Comparison of ENCODE assay signal across 1 cellular context in genomic region chr11:94544582-94544831, GRCh38.
TF ChIP-seq lines count a peak whose summit lies in the region.

No MANE protein-coding gene starts in this region.

TF ChIP-seq in WTC11, 78 proteins besides CTCF, POLR2A, EP300 and RAD21 (continued from another document):
- TF ChIP-seq, protein P1, sequence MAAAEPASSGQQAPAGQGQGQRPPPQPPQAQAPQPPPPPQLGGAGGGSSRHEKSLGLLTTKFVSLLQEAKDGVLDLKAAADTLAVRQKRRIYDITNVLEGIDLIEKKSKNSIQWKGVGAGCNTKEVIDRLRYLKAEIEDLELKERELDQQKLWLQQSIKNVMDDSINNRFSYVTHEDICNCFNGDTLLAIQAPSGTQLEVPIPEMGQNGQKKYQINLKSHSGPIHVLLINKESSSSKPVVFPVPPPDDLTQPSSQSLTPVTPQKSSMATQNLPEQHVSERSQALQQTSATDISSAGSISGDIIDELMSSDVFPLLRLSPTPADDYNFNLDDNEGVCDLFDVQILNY (CRISPR knock-in tag; IDR thresholded peaks at IDR 0.05) = no peak
- no peak for TF ChIP-seq ATF3 (CRISPR knock-in tag; conservative IDR thresholded peaks at IDR 0.05)
- TF ChIP-seq, protein P2, sequence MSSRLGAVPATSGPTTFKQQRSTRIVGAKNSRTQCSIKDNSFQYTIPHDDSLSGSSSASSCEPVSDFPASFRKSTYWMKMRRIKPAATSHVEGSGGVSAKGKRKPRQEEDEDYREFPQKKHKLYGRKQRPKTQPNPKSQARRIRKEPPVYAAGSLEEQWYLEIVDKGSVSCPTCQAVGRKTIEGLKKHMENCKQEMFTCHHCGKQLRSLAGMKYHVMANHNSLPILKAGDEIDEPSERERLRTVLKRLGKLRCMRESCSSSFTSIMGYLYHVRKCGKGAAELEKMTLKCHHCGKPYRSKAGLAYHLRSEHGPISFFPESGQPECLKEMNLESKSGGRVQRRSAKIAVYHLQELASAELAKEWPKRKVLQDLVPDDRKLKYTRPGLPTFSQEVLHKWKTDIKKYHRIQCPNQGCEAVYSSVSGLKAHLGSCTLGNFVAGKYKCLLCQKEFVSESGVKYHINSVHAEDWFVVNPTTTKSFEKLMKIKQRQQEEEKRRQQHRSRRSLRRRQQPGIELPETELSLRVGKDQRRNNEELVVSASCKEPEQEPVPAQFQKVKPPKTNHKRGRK (CRISPR knock-in tag; IDR thresholded peaks at IDR 0.05; ENCODE audit: borderline replicate concordance) = no peak
- TF ChIP-seq TP53 (CRISPR knock-in tag; IDR thresholded peaks at IDR 0.05) = no peak
- 0 out of 2 replicates have a peak, but pooled peaks have one; percentile 32 for TF ChIP-seq IRF2 (CRISPR knock-in tag; IDR thresholded peaks at IDR 0.05; ENCODE audit: borderline replicate concordance, low read depth)
- TF ChIP-seq, protein P3, sequence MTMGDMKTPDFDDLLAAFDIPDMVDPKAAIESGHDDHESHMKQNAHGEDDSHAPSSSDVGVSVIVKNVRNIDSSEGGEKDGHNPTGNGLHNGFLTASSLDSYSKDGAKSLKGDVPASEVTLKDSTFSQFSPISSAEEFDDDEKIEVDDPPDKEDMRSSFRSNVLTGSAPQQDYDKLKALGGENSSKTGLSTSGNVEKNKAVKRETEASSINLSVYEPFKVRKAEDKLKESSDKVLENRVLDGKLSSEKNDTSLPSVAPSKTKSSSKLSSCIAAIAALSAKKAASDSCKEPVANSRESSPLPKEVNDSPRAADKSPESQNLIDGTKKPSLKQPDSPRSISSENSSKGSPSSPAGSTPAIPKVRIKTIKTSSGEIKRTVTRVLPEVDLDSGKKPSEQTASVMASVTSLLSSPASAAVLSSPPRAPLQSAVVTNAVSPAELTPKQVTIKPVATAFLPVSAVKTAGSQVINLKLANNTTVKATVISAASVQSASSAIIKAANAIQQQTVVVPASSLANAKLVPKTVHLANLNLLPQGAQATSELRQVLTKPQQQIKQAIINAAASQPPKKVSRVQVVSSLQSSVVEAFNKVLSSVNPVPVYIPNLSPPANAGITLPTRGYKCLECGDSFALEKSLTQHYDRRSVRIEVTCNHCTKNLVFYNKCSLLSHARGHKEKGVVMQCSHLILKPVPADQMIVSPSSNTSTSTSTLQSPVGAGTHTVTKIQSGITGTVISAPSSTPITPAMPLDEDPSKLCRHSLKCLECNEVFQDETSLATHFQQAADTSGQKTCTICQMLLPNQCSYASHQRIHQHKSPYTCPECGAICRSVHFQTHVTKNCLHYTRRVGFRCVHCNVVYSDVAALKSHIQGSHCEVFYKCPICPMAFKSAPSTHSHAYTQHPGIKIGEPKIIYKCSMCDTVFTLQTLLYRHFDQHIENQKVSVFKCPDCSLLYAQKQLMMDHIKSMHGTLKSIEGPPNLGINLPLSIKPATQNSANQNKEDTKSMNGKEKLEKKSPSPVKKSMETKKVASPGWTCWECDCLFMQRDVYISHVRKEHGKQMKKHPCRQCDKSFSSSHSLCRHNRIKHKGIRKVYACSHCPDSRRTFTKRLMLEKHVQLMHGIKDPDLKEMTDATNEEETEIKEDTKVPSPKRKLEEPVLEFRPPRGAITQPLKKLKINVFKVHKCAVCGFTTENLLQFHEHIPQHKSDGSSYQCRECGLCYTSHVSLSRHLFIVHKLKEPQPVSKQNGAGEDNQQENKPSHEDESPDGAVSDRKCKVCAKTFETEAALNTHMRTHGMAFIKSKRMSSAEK (CRISPR knock-in tag; IDR thresholded peaks at IDR 0.05; ENCODE audit: borderline replicate concordance) = no peak
- TF ChIP-seq TEAD1 (CRISPR knock-in tag; IDR thresholded peaks at IDR 0.05) = 0 out of 2 replicates have a peak, but pooled peaks have one; percentile 9
- no peak for TF ChIP-seq TEAD4 (CRISPR knock-in tag; IDR thresholded peaks at IDR 0.05)
- no peak for TF ChIP-seq SP1 (CRISPR knock-in tag; conservative IDR thresholded peaks at IDR 0.05)
- TF ChIP-seq NFYB (CRISPR knock-in tag; conservative IDR thresholded peaks at IDR 0.05; ENCODE audit: low read depth) = no peak
- TF ChIP-seq RORB (CRISPR knock-in tag; IDR thresholded peaks at IDR 0.05) = no peak
- TF ChIP-seq, protein P4, sequence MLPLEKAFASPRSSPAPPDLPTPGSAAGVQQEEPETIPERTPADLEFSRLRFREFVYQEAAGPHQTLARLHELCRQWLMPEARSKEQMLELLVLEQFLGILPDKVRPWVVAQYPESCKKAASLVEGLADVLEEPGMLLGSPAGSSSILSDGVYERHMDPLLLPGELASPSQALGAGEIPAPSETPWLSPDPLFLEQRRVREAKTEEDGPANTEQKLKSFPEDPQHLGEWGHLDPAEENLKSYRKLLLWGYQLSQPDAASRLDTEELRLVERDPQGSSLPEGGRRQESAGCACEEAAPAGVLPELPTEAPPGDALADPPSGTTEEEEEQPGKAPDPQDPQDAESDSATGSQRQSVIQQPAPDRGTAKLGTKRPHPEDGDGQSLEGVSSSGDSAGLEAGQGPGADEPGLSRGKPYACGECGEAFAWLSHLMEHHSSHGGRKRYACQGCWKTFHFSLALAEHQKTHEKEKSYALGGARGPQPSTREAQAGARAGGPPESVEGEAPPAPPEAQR (CRISPR knock-in tag; IDR thresholded peaks at IDR 0.05) = no peak
